ENCODE assay signal across 9 cellular contexts in the genomic region with DNA sequence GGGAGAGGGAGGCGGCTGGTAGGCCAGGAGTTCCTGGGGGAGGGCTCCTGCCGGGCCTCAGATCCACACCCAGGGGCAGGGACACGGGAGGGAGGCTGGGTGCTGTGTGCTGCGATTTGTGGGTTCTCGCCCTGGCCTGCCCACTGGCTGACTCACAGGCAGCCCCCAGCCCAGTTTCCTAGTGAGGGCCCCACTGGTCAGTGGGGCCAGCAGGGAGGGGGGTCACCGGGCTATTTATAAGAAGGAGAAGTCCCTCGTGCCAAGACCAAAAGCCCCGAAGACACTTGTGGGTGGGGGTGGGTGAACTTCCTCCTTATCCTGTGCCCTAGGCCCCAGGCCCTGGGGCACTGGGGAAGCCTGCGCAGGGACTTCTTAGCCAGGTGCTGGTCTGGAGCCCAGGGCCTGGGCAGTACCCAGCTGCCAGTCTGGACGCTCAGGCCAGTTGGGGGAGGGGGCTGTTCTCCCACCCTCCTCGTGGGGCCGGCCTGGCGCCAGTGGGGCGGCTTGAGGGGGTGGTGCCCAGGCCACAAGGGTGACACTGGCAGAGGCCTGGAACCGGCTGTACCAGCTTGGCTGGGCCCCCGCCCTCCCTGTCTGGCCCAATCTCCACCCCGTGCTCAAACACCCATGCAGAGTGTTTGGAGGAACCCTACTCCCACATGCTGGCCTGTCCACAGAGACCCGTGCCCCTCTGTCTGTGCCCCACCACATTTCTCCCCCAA. TPM values are rescaled to one million over a fixed set of nuclear protein-coding genes. Genes with fewer than 3 reads are reported as not detected.
DNase-seq lines count a peak whose midpoint lies in the region; TF ChIP-seq lines count a peak whose summit lies in the region.
"Had no signal": no experiment of that assay in that cellular context is flagged by ENCODE, and none has a peak within 500 bp of the region (broad histone marks: within the 10 kb centered on the region; RNA-seq: fewer than 3 reads in every experiment).

No MANE protein-coding gene starts in this region.

- H3K4me2 ChIP-seq in PC-9 (peak overlapping the region; percentile 91), parathyroid adenoma (ENCODE audit: low read length) (peak overlapping the region; percentile 9)

- DNase-seq in Calu3 = peak; percentile 86
- peak; percentile 94 to 98 for DNase-seq in PC-9
- DNase-seq in esophagus squamous epithelium (lab: John Stamatoyannopoulos, UW) = peak; percentile 50
- no peak for DNase-seq in BE2C
- no peak for DNase-seq in amniotic stem cell (lab: John Stamatoyannopoulos, UW)
- DNase-seq in DMS153 treated with DMSO at 0.1 percent for 48 hours (lab: John Stamatoyannopoulos, UW; ENCODE audit: unreplicated experiment) = no peak
- DNase-seq in germinal center (ENCODE audit: low spot score) = no peak

- POLR2A ChIA-PET in PC-9 (lab: Charles Lee; ENCODE audit: unreplicated experiment) = interaction anchor here (0.5 to 0.6 kb wide), 2 partner anchors 9 to 64 kb away, joined by 3 to 6 read pairs; no protein-coding TSS in a partner anchor

- peak overlapping the region; percentile 36 for H3K4me3 Mint-ChIP-seq in Calu3 (ENCODE audit: low read depth, unreplicated experiment)

- H3K27me3 ChIP-seq in PC-9 (ENCODE audit: insufficient read depth, low read depth) (no peaks in the 10 kb centered on the region), esophagus squamous epithelium (no peaks in the 10 kb centered on the region), parathyroid adenoma (ENCODE audit: control insufficient read depth, insufficient read depth, low read length) (no peaks in the 10 kb centered on the region), BE2C (no peaks in the 10 kb centered on the region)

- intact Hi-C loops in Calu3 (cut with micrococcal nuclease; ENCODE audit: unreplicated experiment) = no loop called here
- intact Hi-C loops in PC-9 (cut with micrococcal nuclease; ENCODE audit: unreplicated experiment) = loop anchor here (5.0 to 10.0 kb wide), 2 partner anchors 376 to 1058 kb away; no protein-coding TSS in a partner anchor
- intact Hi-C loops in esophagus squamous epithelium (cut with DNase I) = no loop called here

- CTCF ChIA-PET in Calu3 (lab: Charles Lee) (no interaction called here), PC-9 (lab: Charles Lee) (no interaction called here)

- peaks cover 81% of the 10 kb centered on the region for H3F3A ChIP-seq in PC-9 (ENCODE audit: insufficient read depth, low read depth)

- peak overlapping the region; percentile 86 for H3K27ac ChIP-seq in PC-9
- peak overlapping the region; percentile 99 for H3K27ac ChIP-seq in esophagus squamous epithelium
- peak overlapping the region; percentile 100 for H3K27ac ChIP-seq in parathyroid adenoma

- H3K4me3 ChIP-seq in PC-9 (peak overlapping the region; percentile 37; the same call in 1 of the 2 replicates), esophagus squamous epithelium (peak overlapping the region in 3 of 4 donors; percentile 10 to 22 (median 17)), parathyroid adenoma (ENCODE audit: low read depth, low read length) (no peak overlapping the region), BE2C (ENCODE audit: low read depth, low read length) (no peak overlapping the region)

- no peaks in the 10 kb centered on the region for H3K9me3 ChIP-seq in PC-9 (ENCODE audit: insufficient read depth, low read depth)
- no peaks in the 10 kb centered on the region for H3K9me3 ChIP-seq in esophagus squamous epithelium
- no peaks in the 10 kb centered on the region for H3K9me3 ChIP-seq in parathyroid adenoma (ENCODE audit: control insufficient read depth, low read length)
- H3K9me3 ChIP-seq in BE2C = no peaks in the 10 kb centered on the region

- TF ChIP-seq CTCF in Calu3 (IDR thresholded peaks at IDR 0.05; ENCODE audit: unreplicated experiment) (no peak), PC-9 (conservative IDR thresholded peaks at IDR 0.05) (no peak), esophagus squamous epithelium (IDR thresholded peaks at IDR 0.05) (no peak), parathyroid adenoma (IDR thresholded peaks at IDR 0.05) (no peak), BE2C (IDR thresholded peaks at IDR 0.05; ENCODE audit: low read depth, low read length) (no peak)

- no TSS peak for BruUV-seq in Calu3 (replicated peaks; lab: Mats Ljungman, UMichigan)
- no TSS peak for BruUV-seq in PC-9 (replicated peaks; lab: Mats Ljungman, UMichigan)

- H3K36me3 ChIP-seq in PC-9 (ENCODE audit: low read depth) = no peaks in the 10 kb centered on the region
- H3K36me3 ChIP-seq in esophagus squamous epithelium = no peaks in the 10 kb centered on the region
- H3K36me3 ChIP-seq in parathyroid adenoma (ENCODE audit: control insufficient read depth, insufficient read depth, low read length) = no peaks in the 10 kb centered on the region
- no peaks in the 10 kb centered on the region for H3K36me3 ChIP-seq in BE2C

- no peaks in the 10 kb centered on the region for H3K27me3 Mint-ChIP-seq in Calu3 (ENCODE audit: unreplicated experiment)

- H4K20me1 ChIP-seq in PC-9 (ENCODE audit: insufficient read depth) = no peaks in the 10 kb centered on the region

- H3K9ac ChIP-seq in parathyroid adenoma = no peak overlapping the region

- no peaks in the 10 kb centered on the region for H3K9me2 ChIP-seq in PC-9 (ENCODE audit: insufficient read depth)

- H3K79me2 ChIP-seq in PC-9 (ENCODE audit: low read depth) (peaks cover 33% of the 10 kb centered on the region), parathyroid adenoma (no peaks in the 10 kb centered on the region)

- H3K36me3 Mint-ChIP-seq in Calu3 (ENCODE audit: insufficient read depth, unreplicated experiment) = peaks cover 40% of the 10 kb centered on the region

- H3K9me3 Mint-ChIP-seq in Calu3 (ENCODE audit: low read depth, unreplicated experiment) = no peaks in the 10 kb centered on the region

- peak overlapping the region; percentile 17 for H3K27ac Mint-ChIP-seq in Calu3 (ENCODE audit: unreplicated experiment)

- peaks cover 24% of the 10 kb centered on the region for H3K4me1 Mint-ChIP-seq in Calu3 (ENCODE audit: low read depth, unreplicated experiment)

- H3K4me1 ChIP-seq in PC-9 (replicated peaks; ENCODE audit: insufficient read depth) (peaks cover 83% of the 10 kb centered on the region), esophagus squamous epithelium (peaks cover 74 to 98% (median 88%) of the 10 kb centered on the region in 3 donors), parathyroid adenoma (peaks cover 81% of the 10 kb centered on the region), BE2C (peaks cover 51% of the 10 kb centered on the region)

- peak in 1 of 4 donors; percentile 31 for TF ChIP-seq POLR2A in esophagus squamous epithelium (IDR thresholded peaks at IDR 0.05)

- H2AFZ ChIP-seq in PC-9 = no peak overlapping the region
- H2AFZ ChIP-seq in parathyroid adenoma = peak overlapping the region; percentile 35

- whole genome bisulfite sequencing in esophagus squamous epithelium, 2 donors = 0 to 26% methylated on average over 1 to 4 of the region's 18 CpGs

RNA-seq across cellular contexts. Expression of gene JUNB, which starts 5.0 kb away (rescaled TPM):
- total RNA-seq in Calu3 (2022) (113 and 116 TPM in 2 replicates), PC-9 (2021) (70.7 and 87.0 TPM in 2 replicates), esophagus squamous epithelium (100 to 1,000 TPM; 260 to 945 (median 388) TPM)
- polyA plus RNA-seq in BE2C (2012; ENCODE audit: insufficient read depth, insufficient read length, low read depth) = 179 TPM

RNA-seq across cellular contexts. Expression of gene HOOK2, which starts 11.0 kb away (rescaled TPM):
- total RNA-seq in Calu3 (2022) (69.0 and 70.7 TPM in 2 replicates), PC-9 (2021) (109 and 127 TPM in 2 replicates), esophagus squamous epithelium (10 to 100 TPM; 41.4 to 76.5 (median 61.6) TPM)
- 21.0 TPM for polyA plus RNA-seq in BE2C (2012; ENCODE audit: insufficient read depth, insufficient read length, low read depth)

RNA-seq across cellular contexts. Expression of gene PRDX2, which starts 15.3 kb away (rescaled TPM):
- total RNA-seq in Calu3 (2022) (121 and 135 TPM in 2 replicates), PC-9 (2021) (268 and 271 TPM in 2 replicates), esophagus squamous epithelium (100 to 1,000 TPM; 211 to 436 (median 345) TPM)
- polyA plus RNA-seq in BE2C (2012; ENCODE audit: insufficient read depth, insufficient read length, low read depth) = 872 TPM

RNA-seq across cellular contexts. Expression of gene THSD8, which starts 15.6 kb away (rescaled TPM):
- total RNA-seq in Calu3 (2022) (14.0 and 16.1 TPM in 2 replicates), PC-9 (2021) (28.8 and 30.0 TPM in 2 replicates), esophagus squamous epithelium (not detected)
- 12.4 TPM for polyA plus RNA-seq in BE2C (2012; ENCODE audit: insufficient read depth, insufficient read length, low read depth)
- total RNA-seq: mononuclear cell had no signal

RNA-seq across cellular contexts. Expression of gene RNASEH2A, which starts 20.1 kb away (rescaled TPM):
- 30.6 and 41.6 TPM in 2 replicates for total RNA-seq in Calu3 (2022)
- total RNA-seq in PC-9 (2021) = 38.6 and 60.4 TPM in 2 replicates
- 10 to 100 TPM in 3 of 4 donors, 1 to 10 TPM in 1; 7.1 to 19.2 (median 14.9) TPM for total RNA-seq in esophagus squamous epithelium
- 50.9 TPM for polyA plus RNA-seq in BE2C (2012; ENCODE audit: insufficient read depth, insufficient read length, low read depth)

Comparison
In these comparisons a context has a peak if more than half of its experiments do, and no peak if none do; other contexts are left out.
1. DNase-seq: peak in Calu3 (single experiment), PC-9 (2 of 2) and esophagus squamous epithelium (single experiment); none in BE2C (single experiment), amniotic stem cell (single experiment), DMS153 treated with DMSO at 0.1 percent for 48 hours (single experiment) and germinal center (single experiment).
2. H3K4me3 ChIP-seq: peak in PC-9 (single experiment) and esophagus squamous epithelium (3 of 4); none in parathyroid adenoma (single experiment) and BE2C (single experiment).
3. Peak in every context shown above with its lines, with median percentiles within 50 percentile points of each other: H3K27ac ChIP-seq.